In the genomic region with DNA sequence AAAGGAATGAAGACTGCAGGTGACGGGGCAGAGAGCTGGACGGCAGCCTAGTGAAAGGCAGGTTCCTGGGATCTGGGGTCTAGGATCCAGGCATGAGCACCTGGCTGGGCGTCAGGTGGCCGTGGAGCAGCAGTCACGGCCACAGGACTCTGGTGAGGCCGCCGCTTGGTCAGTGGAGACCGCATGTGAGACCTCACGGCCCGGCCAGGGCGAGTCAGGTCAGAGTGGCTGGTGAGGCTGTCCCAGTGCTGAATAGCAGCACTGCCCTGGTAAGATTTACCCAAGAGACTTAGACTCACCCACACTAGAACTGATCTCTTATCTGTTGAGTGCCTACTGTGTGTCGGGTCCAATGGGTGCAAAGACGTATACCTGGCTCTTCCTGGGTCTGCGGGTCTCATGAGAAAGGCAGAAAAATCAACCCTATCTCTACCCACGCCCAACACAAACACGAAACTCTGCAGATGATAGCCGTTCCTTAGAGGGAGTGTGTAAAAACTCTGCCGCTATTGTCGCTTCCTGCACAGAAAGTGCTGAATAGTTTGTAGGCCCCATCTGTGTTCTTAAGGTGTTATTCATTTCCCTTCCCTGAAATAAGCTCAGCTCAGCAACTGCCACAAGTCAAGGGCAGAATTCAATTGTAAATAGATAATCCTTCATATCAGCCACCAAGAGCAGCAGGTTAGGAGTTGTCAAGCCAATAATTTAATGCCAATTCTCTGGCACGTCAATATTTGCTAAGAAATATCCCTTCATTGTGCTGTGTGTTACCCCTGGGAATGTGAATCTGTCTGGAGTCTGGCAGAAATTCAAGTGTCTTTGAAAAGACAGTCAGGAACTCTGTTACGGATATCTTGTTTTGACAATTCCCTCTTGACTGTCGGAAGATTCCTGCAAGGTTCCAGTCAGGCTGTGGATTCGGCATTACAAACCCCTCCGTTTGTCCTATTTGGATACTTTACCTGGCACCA, we compare ENCODE assay signal across 26 cellular contexts.
DNase-seq lines count a peak whose midpoint lies in the region; ATAC-seq, FAIRE-seq and TF ChIP-seq lines count a peak whose summit lies in the region.
"Had no signal": no experiment of that assay in that cellular context is flagged by ENCODE, and none has a peak within 500 bp of the region (broad histone marks: within the 10 kb centered on the region; RNA-seq: fewer than 3 reads in every experiment).

No MANE protein-coding gene starts in this region.

- dilution Hi-C loops in endothelial cell of umbilical vein (cut with MboI; ENCODE audit: extremely low pct_ligation_motif_present, low sequenced_read_pairs) = no loop called here

- no peaks in the 10 kb centered on the region for H3K79me2 ChIP-seq in endothelial cell of umbilical vein (ENCODE audit: control insufficient read depth, insufficient read depth, low read length)
- no peaks in the 10 kb centered on the region for H3K79me2 ChIP-seq in neural cell (replicated peaks; ENCODE audit: insufficient read depth, low read length)

- no peaks in the 10 kb centered on the region for H3K9me1 ChIP-seq in endothelial cell of umbilical vein (replicated peaks; ENCODE audit: control insufficient read depth, extremely low read depth, insufficient read depth, low read length)

- TF ChIP-seq POLR2A in endothelial cell of umbilical vein (IDR thresholded peaks at IDR 0.05; ENCODE audit: low read depth, low read length) = no peak

- peak; percentile 49 for FAIRE-seq in endothelial cell of umbilical vein (lab: Jason Lieb, UNC)
- FAIRE-seq: A549, H54 had no signal

- no peaks in the 10 kb centered on the region for H4K20me1 ChIP-seq in endothelial cell of umbilical vein (replicated peaks; ENCODE audit: control insufficient read depth, extremely low read depth, insufficient read depth, low read length)
- H4K20me1 ChIP-seq in neural cell (ENCODE audit: insufficient read depth) = no peaks in the 10 kb centered on the region

- H3K4me2 ChIP-seq in endothelial cell of umbilical vein (ENCODE audit: insufficient read depth, low read length) = no peak overlapping the region
- no peak overlapping the region for H3K4me2 ChIP-seq in neural cell (ENCODE audit: low read length)
- H3K4me2 ChIP-seq: A549 had no signal

- H3K27ac ChIP-seq in endothelial cell of umbilical vein (ENCODE audit: insufficient read depth, low read depth, low read length) (no peak overlapping the region), neural cell (ENCODE audit: low read length) (no peak overlapping the region)
- H3K27ac ChIP-seq: A549, left ventricle myocardium inferior had no signal

- no peak overlapping the region for H3K4me3 Mint-ChIP-seq in activated T-cell treated with anti-CD3 and anti-CD28 coated beads, Interleukin-2, amount 50 U/mL, for 24 hours
- H3K4me3 Mint-ChIP-seq in mesothelial cell of epicardium = no peak overlapping the region
- H3K4me3 Mint-ChIP-seq: activated naive CD8-positive, alpha-beta T cell treated with anti-CD3 and anti-CD28 coated beads for 36 hours; CD8-positive, alpha-beta T cell; stimulated activated memory B cell treated with anti-CD40 and anti-IgM and Interleukin-4, amounts not matched to agents 10 μg/mL and 1 μg/mL and 100 μg/mL, for 72 hours had no signal

- peaks cover 8% of the 10 kb centered on the region for H3K4me1 ChIP-seq in endothelial cell of umbilical vein (ENCODE audit: control insufficient read depth, extremely low read depth, insufficient read depth, low read length)

- peaks cover 26% of the 10 kb centered on the region for H3K4me1 Mint-ChIP-seq in activated T-cell treated with anti-CD3 and anti-CD28 coated beads, Interleukin-2, amount 50 U/mL, for 24 hours (ENCODE audit: low read depth)
- peaks cover 26% of the 10 kb centered on the region for H3K4me1 Mint-ChIP-seq in mesothelial cell of epicardium

- no peaks in the 10 kb centered on the region for H3K9me3 ChIP-seq in endothelial cell of umbilical vein (replicated peaks; ENCODE audit: control insufficient read depth, insufficient read depth, low read length)
- H3K9me3 ChIP-seq in neural cell (ENCODE audit: low read length) = no peaks in the 10 kb centered on the region
- H3K9me3 ChIP-seq: A549 had no signal

- CTCF ChIA-PET in endothelial cell of umbilical vein (lab: Charles Lee) = no interaction called here

- BruUV-seq in endothelial cell of umbilical vein (replicated peaks; lab: Mats Ljungman, UMichigan) = no TSS peak

- H3K27me3 ChIP-seq in endothelial cell of umbilical vein (ENCODE audit: control insufficient read depth in 2 of 2, insufficient read depth in 2 of 2, low read length in 2 of 2) (no peaks in the 10 kb centered on the region), neural cell (ENCODE audit: insufficient read depth, low read depth, low read length) (no peaks in the 10 kb centered on the region)

- peaks cover 5% of the 10 kb centered on the region for H3K9me3 Mint-ChIP-seq in activated T-cell treated with anti-CD3 and anti-CD28 coated beads, Interleukin-2, amount 50 U/mL, for 24 hours
- H3K9me3 Mint-ChIP-seq in mesothelial cell of epicardium = peaks cover 7% of the 10 kb centered on the region
- H3K9me3 Mint-ChIP-seq: CD8-positive, alpha-beta T cell; stimulated activated memory B cell treated with anti-CD40 and anti-IgM and Interleukin-4, amounts not matched to agents 10 μg/mL and 1 μg/mL and 100 μg/mL, for 72 hours had no signal

- H3K36me3 Mint-ChIP-seq in activated T-cell treated with anti-CD3 and anti-CD28 coated beads, Interleukin-2, amount 50 U/mL, for 24 hours (ENCODE audit: low read depth) = peaks cover 6% of the 10 kb centered on the region
- H3K36me3 Mint-ChIP-seq in mesothelial cell of epicardium = peaks cover 4% of the 10 kb centered on the region

- no peaks in the 10 kb centered on the region for H3K9me2 ChIP-seq in neural cell (ENCODE audit: insufficient read depth, low read length)

- POLR2A ChIA-PET in endothelial cell of umbilical vein (lab: Charles Lee) = no interaction called here

- no peak overlapping the region for H2AFZ ChIP-seq in endothelial cell of umbilical vein (ENCODE audit: low read depth, low read length)
- H2AFZ ChIP-seq in neural cell (ENCODE audit: low read depth, low read length) = no peak overlapping the region

- H3K9ac ChIP-seq in endothelial cell of umbilical vein (replicated peaks; ENCODE audit: extremely low read depth, insufficient read depth, low read length) (no peak overlapping the region), neural cell (ENCODE audit: low read length) (no peak overlapping the region)

- no peak overlapping the region for H3K4me3 ChIP-seq in endothelial cell of umbilical vein (replicated peaks in 1 of 3; ENCODE audit: insufficient read depth in 1 of 3, low read depth in 1 of 3, low read length in 3 of 3)
- no peak overlapping the region for H3K4me3 ChIP-seq in neural cell (ENCODE audit: low read length)
- H3K4me3 ChIP-seq: A549, left ventricle myocardium inferior had no signal

- no peaks in the 10 kb centered on the region for H3K36me3 ChIP-seq in endothelial cell of umbilical vein (ENCODE audit: control insufficient read depth in 2 of 2, extremely low read depth in 1 of 2, insufficient read depth in 2 of 2, low read length in 2 of 2)
- H3K36me3 ChIP-seq in neural cell (ENCODE audit: insufficient read depth, low read length) = no peaks in the 10 kb centered on the region
- H3K36me3 ChIP-seq: left ventricle myocardium inferior had no signal

- H3K27ac Mint-ChIP-seq in activated T-cell treated with anti-CD3 and anti-CD28 coated beads, Interleukin-2, amount 50 U/mL, for 24 hours = peak overlapping the region; percentile 47
- no peak overlapping the region for H3K27ac Mint-ChIP-seq in mesothelial cell of epicardium
- H3K27ac Mint-ChIP-seq: activated naive CD8-positive, alpha-beta T cell treated with anti-CD3 and anti-CD28 coated beads for 36 hours; CD8-positive, alpha-beta T cell; stimulated activated memory B cell treated with anti-CD40 and anti-IgM and Interleukin-4, amounts not matched to agents 10 μg/mL and 1 μg/mL and 100 μg/mL, for 72 hours had no signal

- DNase-seq in activated T-cell treated with anti-CD3 and anti-CD28 coated beads, Interleukin-2, amount 50 U/mL, for 24 hours = no peak
- DNase-seq in activated T-cell treated with anti-CD3 and anti-CD28 coated beads, Interleukin-2, amount 50 U/mL, for 1 hour = no peak
- DNase-seq in endothelial cell of umbilical vein (ENCODE audit: low read depth, low spot score) (no peak), RKO (ENCODE audit: low spot score) (no peak), mesothelial cell of epicardium (ENCODE audit: low spot score in 2 of 2, unreplicated experiment in 2 of 2) (no peak)
- DNase-seq: activated CD4-positive, alpha-beta T cell treated with anti-CD3 and anti-CD28 coated beads for 1 hour; activated gamma-delta T cell; activated naive CD8-positive, alpha-beta T cell treated with anti-CD3 and anti-CD28 coated beads for 36 hours; anterior cingulate cortex; CD8-positive, alpha-beta T cell; effector CD8-positive, alpha-beta T cell; erythroblast; KG1; left ventricle myocardium inferior; mesendoderm; naive B cell; NCI-H226; occipital lobe; SHP77 had no signal

- ATAC-seq in HG03045 (IDR thresholded peaks at IDR 0.05; ENCODE audit: unreplicated experiment) (no peak), HG03159 (IDR thresholded peaks at IDR 0.05; ENCODE audit: unreplicated experiment) (no peak)
- ATAC-seq: CD8-positive, alpha-beta T cell; Panc1; stimulated activated memory B cell treated with anti-CD40 and anti-IgM and Interleukin-4, amounts not matched to agents 10 μg/mL and 1 μg/mL and 100 μg/mL, for 72 hours had no signal

- peak; percentile 66 for TF ChIP-seq EP300 in neural cell (conservative IDR thresholded peaks at IDR 0.05; ENCODE audit: poor library complexity, severe bottlenecking)

- intact Hi-C loops in endothelial cell of umbilical vein (cut with micrococcal nuclease) = no loop called here

- H3F3A ChIP-seq in neural cell (ENCODE audit: insufficient read depth, low read length, poor library complexity, severe bottlenecking) = no peaks in the 10 kb centered on the region

- TF ChIP-seq CTCF in endothelial cell of umbilical vein (IDR thresholded peaks at IDR 0.05; ENCODE audit: extremely low read depth in 1 of 2, insufficient read depth in 1 of 2, low read depth in 1 of 2, low read length in 2 of 2) (no peak), neural cell (IDR thresholded peaks at IDR 0.05; ENCODE audit: poor library complexity, severe bottlenecking) (no peak), mesothelial cell of epicardium (IDR thresholded peaks at IDR 0.05; ENCODE audit: unreplicated experiment) (no peak)

- H3K27me3 Mint-ChIP-seq in activated T-cell treated with anti-CD3 and anti-CD28 coated beads, Interleukin-2, amount 50 U/mL, for 24 hours = no peaks in the 10 kb centered on the region
- H3K27me3 Mint-ChIP-seq in mesothelial cell of epicardium (ENCODE audit: low read depth) = no peaks in the 10 kb centered on the region
- H3K27me3 Mint-ChIP-seq: activated naive CD8-positive, alpha-beta T cell treated with anti-CD3 and anti-CD28 coated beads for 36 hours; naive B cell; stimulated activated memory B cell treated with anti-CD40 and anti-IgM and Interleukin-4, amounts not matched to agents 10 μg/mL and 1 μg/mL and 100 μg/mL, for 72 hours had no signal

- TF ChIP-seq RAD21 in neural cell (conservative IDR thresholded peaks at IDR 0.05) = no peak

TF ChIP-seq in endothelial cell of umbilical vein, 7 proteins besides CTCF, POLR2A, EP300 and RAD21 (continues in another document):
- TF ChIP-seq FOS (IDR thresholded peaks at IDR 0.05; ENCODE audit: borderline replicate concordance, insufficient read depth, low read length) = no peak
